29 cellular contexts compared by ENCODE assay signal in the genomic region with DNA sequence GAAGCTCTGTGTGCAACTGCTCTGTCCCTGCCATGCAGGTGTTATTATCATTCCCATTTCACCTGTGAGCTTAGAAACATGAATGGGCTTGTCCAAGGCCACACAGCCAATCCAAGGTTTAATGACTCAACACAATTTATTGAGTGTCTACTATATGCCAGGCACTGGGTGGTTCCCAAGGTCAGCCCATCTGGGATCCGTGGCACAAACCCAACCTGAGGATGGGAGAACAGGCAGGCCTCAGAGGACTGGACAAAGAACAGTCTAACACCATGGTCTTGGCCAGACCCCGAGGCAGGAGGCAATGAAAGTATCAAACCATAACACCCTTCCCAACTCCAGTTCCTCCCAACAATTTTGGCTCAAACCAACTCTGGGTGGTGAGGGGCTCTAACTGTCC. TPM values are rescaled to one million over a fixed set of nuclear protein-coding genes. Genes with fewer than 3 reads are reported as not detected.
A peak's percentile ranks its signal among the peaks of the same experiment; 100 is the strongest.
DNase-seq lines count a peak whose midpoint lies in the region; ATAC-seq and TF ChIP-seq lines count a peak whose summit lies in the region.
"Had no signal": no experiment of that assay in that cellular context is flagged by ENCODE, and none has a peak within 500 bp of the region (broad histone marks: within the 10 kb centered on the region; RNA-seq: fewer than 3 reads in every experiment).

No MANE protein-coding gene starts in this region.

- CTCF ChIA-PET in activated CD8-positive, alpha-beta memory T cell treated with anti-CD3 and anti-CD28 coated beads, Interleukin-2, amount 10 ng/mL, durations not matched to agents 7 days and 5 days (lab: Charles Lee), result no interaction called here

- no peak overlapping the region for H3K27ac ChIP-seq in coronary artery
- no peak overlapping the region for H3K27ac ChIP-seq in esophagus muscularis mucosa (replicated peaks in 1 of 4)
- H3K27ac ChIP-seq in vagina, result no peak overlapping the region
- H3K27ac ChIP-seq: BLaER1 had no signal

- peaks cover 0 to 13% (median 0%) of the 10 kb centered on the region in 4 donors for H3K4me1 ChIP-seq in esophagus muscularis mucosa
- H3K4me1 ChIP-seq in vagina, result no peaks in the 10 kb centered on the region
- H3K4me1 ChIP-seq: BE2C had no signal

- TF ChIP-seq CTCF in coronary artery (IDR thresholded peaks at IDR 0.05) (no peak), esophagus muscularis mucosa (IDR thresholded peaks at IDR 0.05) (no peak), vagina (IDR thresholded peaks at IDR 0.05) (no peak)

- H3K27me3 ChIP-seq in esophagus muscularis mucosa (peaks cover 0 to 18% (median 6%) of the 10 kb centered on the region in 4 donors), vagina (no peaks in the 10 kb centered on the region)
- H3K27me3 ChIP-seq: BLaER1 had no signal

- H3K27ac Mint-ChIP-seq in activated CD8-positive, alpha-beta memory T cell treated with anti-CD3 and anti-CD28 coated beads, Interleukin-2, amount 10 ng/mL, durations not matched to agents 7 days and 5 days, result no peak overlapping the region
- H3K27ac Mint-ChIP-seq: CD14-positive monocyte; CD4-positive, alpha-beta memory T cell; CD4-positive, CD25-positive, alpha-beta regulatory T cell; CD8-positive, alpha-beta memory T cell had no signal

- DNase-seq in activated CD8-positive, alpha-beta memory T cell treated with anti-CD3 and anti-CD28 coated beads, Interleukin-2, amount 10 ng/mL, durations not matched to agents 7 days and 5 days, result peak; percentile 14
- DNase-seq in activated CD8-positive, alpha-beta memory T cell treated with anti-CD3 and anti-CD28 coated beads, Interleukin-2, amount 50 U/mL, for 48 hours, result no peak
- DNase-seq in coronary artery (ENCODE audit: low spot score) (peak; percentile 31), esophagus muscularis mucosa (ENCODE audit: extremely low spot score) (peak; percentile 74), vagina (ENCODE audit: extremely low spot score in 2 of 2) (peak; percentile 47 to 67), SKM-1 treated with dmso at 0.1 percent for 144 hours (lab: John Stamatoyannopoulos, UW; ENCODE audit: unreplicated experiment) (no peak), MV-4-11 (lab: John Stamatoyannopoulos, UW) (no peak)
- DNase-seq: 8988T; ACHN; BE2C; C1 segment of cervical spinal cord; CD4-positive, alpha-beta memory T cell; CD4-positive, CD25-positive, alpha-beta regulatory T cell; CD8-positive, alpha-beta memory T cell; COR-L47; DMS 273 treated with DMSO at 0.1 percent for 48 hours; DMS153; DMS53; DMS79; DND-41; EL; GDM1 had no signal

- no peak for ATAC-seq in activated CD8-positive, alpha-beta memory T cell treated with anti-CD3 and anti-CD28 coated beads, Interleukin-2, amount 10 ng/mL, durations not matched to agents 7 days and 5 days
- ATAC-seq in GM21786 (IDR thresholded peaks at IDR 0.05; ENCODE audit: unreplicated experiment), result no peak
- ATAC-seq: GM12878 had no signal

- H3K27me3 Mint-ChIP-seq in activated CD8-positive, alpha-beta memory T cell treated with anti-CD3 and anti-CD28 coated beads, Interleukin-2, amount 10 ng/mL, durations not matched to agents 7 days and 5 days, result no peaks in the 10 kb centered on the region
- H3K27me3 Mint-ChIP-seq: CD4-positive, CD25-positive, alpha-beta regulatory T cell had no signal

- H3K4me3 ChIP-seq in coronary artery (no peak overlapping the region), esophagus muscularis mucosa (no peak overlapping the region), vagina (no peak overlapping the region)
- H3K4me3 ChIP-seq: BLaER1, GM12878 had no signal

- intact Hi-C loops in esophagus muscularis mucosa (cut with DNase I) (no loop called here), vagina (cut with DNase I) (no loop called here)

- no peak overlapping the region for H3K4me3 Mint-ChIP-seq in activated CD8-positive, alpha-beta memory T cell treated with anti-CD3 and anti-CD28 coated beads, Interleukin-2, amount 10 ng/mL, durations not matched to agents 7 days and 5 days
- H3K4me3 Mint-ChIP-seq: CD14-positive monocyte; CD4-positive, alpha-beta memory T cell; CD4-positive, CD25-positive, alpha-beta regulatory T cell; CD8-positive, alpha-beta memory T cell had no signal

- 71% methylated on average over 2 of the region's 2 CpGs for WGBS in esophagus muscularis mucosa

- H3K4me1 Mint-ChIP-seq in activated CD8-positive, alpha-beta memory T cell treated with anti-CD3 and anti-CD28 coated beads, Interleukin-2, amount 10 ng/mL, durations not matched to agents 7 days and 5 days, result no peaks in the 10 kb centered on the region
- H3K4me1 Mint-ChIP-seq: CD14-positive monocyte; CD4-positive, alpha-beta memory T cell had no signal

- no peaks in the 10 kb centered on the region for H3K9me3 Mint-ChIP-seq in activated CD8-positive, alpha-beta memory T cell treated with anti-CD3 and anti-CD28 coated beads, Interleukin-2, amount 10 ng/mL, durations not matched to agents 7 days and 5 days (ENCODE audit: low read depth)
- H3K9me3 Mint-ChIP-seq: CD4-positive, CD25-positive, alpha-beta regulatory T cell had no signal

- no peaks in the 10 kb centered on the region for H3K36me3 ChIP-seq in esophagus muscularis mucosa
- no peaks in the 10 kb centered on the region for H3K36me3 ChIP-seq in vagina
- H3K36me3 ChIP-seq: BE2C, BLaER1 had no signal

- no peaks in the 10 kb centered on the region for H3K36me3 Mint-ChIP-seq in activated CD8-positive, alpha-beta memory T cell treated with anti-CD3 and anti-CD28 coated beads, Interleukin-2, amount 10 ng/mL, durations not matched to agents 7 days and 5 days
- H3K36me3 Mint-ChIP-seq: CD14-positive monocyte; CD4-positive, alpha-beta memory T cell; CD4-positive, CD25-positive, alpha-beta regulatory T cell; CD8-positive, alpha-beta memory T cell had no signal

- no peak for TF ChIP-seq EP300 in esophagus muscularis mucosa (IDR thresholded peaks at IDR 0.05)

- H3K9me3 ChIP-seq in esophagus muscularis mucosa, result no peaks in the 10 kb centered on the region
- no peaks in the 10 kb centered on the region for H3K9me3 ChIP-seq in vagina
- H3K9me3 ChIP-seq: BE2C, BLaER1 had no signal

- TF ChIP-seq POLR2A in esophagus muscularis mucosa (IDR thresholded peaks at IDR 0.05; ENCODE audit: low read depth), result no peak
- no peak for TF ChIP-seq POLR2A in vagina (IDR thresholded peaks at IDR 0.05)

RNA-seq across cellular contexts. Expression of a gene that starts 15.7 kb away (rescaled TPM):
- not detected for total RNA-seq in activated CD8-positive, alpha-beta memory T cell treated with anti-CD3 and anti-CD28 coated beads, Interleukin-2, amount 10 ng/mL, durations not matched to agents 7 days and 5 days
- total RNA-seq in esophagus muscularis mucosa (not detected), vagina (not detected)
- total RNA-seq: A673; CD4-positive, alpha-beta memory T cell; CD4-positive, CD25-positive, alpha-beta regulatory T cell; CD8-positive, alpha-beta memory T cell; Daoy; G401; GM12878 had no signal

Comparison
In these comparisons a context has a peak if more than half of its experiments do, and no peak if none do; other contexts are left out.
1. DNase-seq: peak in activated CD8-positive, alpha-beta memory T cell treated with anti-CD3 and anti-CD28 coated beads, Interleukin-2, amount 10 ng/mL, durations not matched to agents 7 days and 5 days (single experiment), coronary artery (single experiment), esophagus muscularis mucosa (single experiment) and vagina (2 of 2); none in activated CD8-positive, alpha-beta memory T cell treated with anti-CD3 and anti-CD28 coated beads, Interleukin-2, amount 50 U/mL, for 48 hours (single experiment), SKM-1 treated with dmso at 0.1 percent for 144 hours (single experiment) and MV-4-11 (single experiment).